Comparison of ENCODE assay signal across 23 cellular contexts in the genomic region with DNA sequence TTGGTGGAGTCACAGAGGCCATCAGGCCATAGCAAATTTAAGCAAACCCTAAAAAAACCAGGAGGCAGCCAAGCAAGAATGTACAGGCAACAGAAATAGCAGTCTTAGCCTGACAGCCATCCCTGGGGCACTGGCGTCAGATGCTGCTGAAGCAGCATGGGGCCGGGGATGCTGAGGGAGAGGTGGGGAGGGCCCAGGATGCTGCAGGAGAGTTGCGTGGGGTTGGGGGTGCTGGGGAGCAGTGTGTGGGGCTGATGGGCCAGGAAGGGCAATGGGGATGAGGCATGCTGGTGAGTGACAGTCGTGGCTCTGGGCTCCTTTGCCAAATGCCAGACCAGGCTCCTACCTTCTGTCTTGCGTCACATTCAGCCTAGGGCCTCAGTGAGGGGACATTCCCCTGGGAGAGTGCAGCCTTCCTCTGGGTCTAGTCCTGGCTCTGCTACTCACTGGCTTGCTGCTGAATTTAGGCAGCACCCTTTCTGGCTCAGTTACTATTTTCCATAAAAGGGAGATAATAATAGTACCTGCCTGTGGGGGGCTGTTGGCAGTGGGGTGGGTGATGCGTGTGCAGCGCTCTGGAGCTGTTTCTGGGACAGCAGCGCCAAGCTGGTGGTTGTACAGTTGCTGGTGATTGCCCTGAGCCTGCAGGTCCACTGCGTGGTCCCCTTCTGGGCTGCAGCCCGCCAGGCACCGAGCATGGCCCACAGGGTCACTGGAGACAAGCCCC.
"Had no signal": no experiment of that assay in that cellular context is flagged by ENCODE, and none has a peak within 500 bp of the region (broad histone marks: within the 10 kb centered on the region; RNA-seq: fewer than 3 reads in every experiment).

No MANE protein-coding gene starts in this region.

- H3K27me3 ChIP-seq: neutrophil, pancreas, tibial nerve, uterus had no signal

- ATAC-seq: activated T-cell treated with anti-CD3 and anti-CD28 coated beads, Interleukin-2, amount 50 U/mL, for 72 hours; lower lobe of right lung; natural killer cell; pancreas had no signal

- H3K36me3 Mint-ChIP-seq: activated naive CD4-positive, alpha-beta T cell treated with anti-CD3 and anti-CD28 coated beads, Interleukin-2, amount 50 U/mL, for 24 hours; immature natural killer cell; natural killer cell had no signal

- H3K9me3 Mint-ChIP-seq: activated naive CD4-positive, alpha-beta T cell treated with anti-CD3 and anti-CD28 coated beads, Interleukin-2, amount 50 U/mL, for 24 hours; activated T-cell treated with anti-CD3 and anti-CD28 coated beads, Interleukin-2, amount 50 U/mL, for 72 hours; endodermal cell; immature natural killer cell; natural killer cell had no signal

- H3K4me1 ChIP-seq: lower lobe of right lung, pancreas, uterus had no signal

- H3K27me3 Mint-ChIP-seq: activated naive CD4-positive, alpha-beta T cell treated with anti-CD3 and anti-CD28 coated beads, Interleukin-2, amount 50 U/mL, for 24 hours had no signal

- H3K4me3 ChIP-seq: lower lobe of right lung, pancreas, tibial nerve, uterus had no signal

- H3K27ac ChIP-seq: epithelial cell of prostate, lower lobe of right lung, neutrophil, pancreas, tibial nerve, uterus, VCaP had no signal

- H3K4me3 Mint-ChIP-seq: activated naive CD4-positive, alpha-beta T cell treated with anti-CD3 and anti-CD28 coated beads, Interleukin-2, amount 50 U/mL, for 24 hours; activated T-cell treated with anti-CD3 and anti-CD28 coated beads, Interleukin-2, amount 50 U/mL, for 72 hours; endodermal cell; immature natural killer cell; natural killer cell had no signal

- H3K4me1 Mint-ChIP-seq: activated naive CD4-positive, alpha-beta T cell treated with anti-CD3 and anti-CD28 coated beads, Interleukin-2, amount 50 U/mL, for 24 hours; endodermal cell; immature natural killer cell; natural killer cell had no signal

- H3K9me3 ChIP-seq: lower lobe of right lung, neutrophil, pancreas, tibial nerve, uterus had no signal

- DNase-seq: activated CD4-positive, alpha-beta T cell treated with anti-CD3 and anti-CD28 coated beads, Interleukin-2, amount 50 U/mL, for 4 hours; activated CD4-positive, CD25-positive, alpha-beta regulatory T cell treated with anti-CD3 and anti-CD28 coated beads, Interleukin-2, amount 50 U/mL, for 72 hours; activated gamma-delta T cell; activated T-cell treated with anti-CD3 and anti-CD28 coated beads, Interleukin-2, amount 50 U/mL, for 72 hours; endodermal cell; foreskin fibroblast; glutamatergic neuron; immature natural killer cell; lower lobe of right lung; natural killer cell; stimulated activated CD4-positive, alpha-beta T cell treated with anti-CD3 and anti-CD28 coated beads, Interleukin-12 subunit alpha, Interleukin-12 subunit beta, amount 100 ng/mL, for 4 hours; stimulated activated CD4-positive, alpha-beta T cell treated with anti-CD3 and anti-CD28 coated beads, Interleukin-1b, Interleukin-23, amount 100 ng/mL, for 48 hours; stimulated activated CD8-positive, alpha-beta memory T cell treated with anti-CD3 and anti-CD28 coated beads, Interleukin-4, amount 100 ng/mL, for 48 hours; stimulated activated naive CD4-positive, alpha-beta T cell treated with Interleukin-2 at 50 U/mL for 16 hours; SW 1271; T-helper 2 cell; uterus had no signal

- H3K36me3 ChIP-seq: lower lobe of right lung, neutrophil, pancreas, uterus had no signal

- H3K27ac Mint-ChIP-seq: activated naive CD4-positive, alpha-beta T cell treated with anti-CD3 and anti-CD28 coated beads, Interleukin-2, amount 50 U/mL, for 24 hours; activated T-cell treated with anti-CD3 and anti-CD28 coated beads, Interleukin-2, amount 50 U/mL, for 72 hours; endodermal cell; immature natural killer cell; natural killer cell had no signal
